In genomic region chr2:99066602-99067001, GRCh38 we compare ENCODE assay signal across 8 cellular contexts.
DNase-seq lines count a peak whose midpoint lies in the region; ATAC-seq and TF ChIP-seq lines count a peak whose summit lies in the region.

No MANE protein-coding gene starts in this region.

- no peaks in the 10 kb centered on the region for H3K27me3 ChIP-seq in prostate gland (replicated peaks; ENCODE audit: insufficient read depth)

- H3K4me3 ChIP-seq in prostate gland = no peak overlapping the region

- peak; percentile 84 for DNase-seq in MV-4-11 (lab: John Stamatoyannopoulos, UW)
- DNase-seq in UCSD-AML1 (lab: John Stamatoyannopoulos, UW; ENCODE audit: unreplicated experiment) = peak; percentile 19
- DNase-seq in fibroblast of peridontal ligament (ENCODE audit: extremely low read depth) = peak; percentile 76
- no peak for DNase-seq in prostate gland (ENCODE audit: low spot score)
- no peak for DNase-seq in occipital lobe (lab: John Stamatoyannopoulos, UW)

- intact Hi-C loops in prostate gland (cut with DNase I) = no loop called here

- ATAC-seq in GM18502 (IDR thresholded peaks at IDR 0.05; ENCODE audit: poor library complexity, unreplicated experiment) = peak; percentile 99
- peak; percentile 88 for ATAC-seq in HG02759 (IDR thresholded peaks at IDR 0.05; ENCODE audit: unreplicated experiment)

- WGBS in prostate gland = 42% methylated on average over 3 of the region's 3 CpGs

- TF ChIP-seq POLR2A in prostate gland (IDR thresholded peaks at IDR 0.05) = no peak

- no peaks in the 10 kb centered on the region for H3K36me3 ChIP-seq in prostate gland

- H3K27ac ChIP-seq in C4-2B (no peak overlapping the region), prostate gland (peak overlapping the region; percentile 35 to 39)

- peak; percentile 30; the same call in 1 of the 2 replicates for TF ChIP-seq CTCF in C4-2B (conservative IDR thresholded peaks at IDR 0.05)
- TF ChIP-seq CTCF in prostate gland (IDR thresholded peaks at IDR 0.05) = peak in 1 of 4 experiments; percentile 43

- H3K9me3 ChIP-seq in prostate gland = no peaks in the 10 kb centered on the region

- no peaks in the 10 kb centered on the region for H3K4me1 ChIP-seq in prostate gland (replicated peaks)

Comparison
In these comparisons a context has a peak if more than half of its experiments do, and no peak if none do; other contexts are left out.
1. DNase-seq: peak in MV-4-11 (single experiment), UCSD-AML1 (single experiment) and fibroblast of peridontal ligament (single experiment); none in prostate gland (single experiment) and occipital lobe (single experiment).